Comparison of ENCODE assay signal across 31 cellular contexts in the genomic region with DNA sequence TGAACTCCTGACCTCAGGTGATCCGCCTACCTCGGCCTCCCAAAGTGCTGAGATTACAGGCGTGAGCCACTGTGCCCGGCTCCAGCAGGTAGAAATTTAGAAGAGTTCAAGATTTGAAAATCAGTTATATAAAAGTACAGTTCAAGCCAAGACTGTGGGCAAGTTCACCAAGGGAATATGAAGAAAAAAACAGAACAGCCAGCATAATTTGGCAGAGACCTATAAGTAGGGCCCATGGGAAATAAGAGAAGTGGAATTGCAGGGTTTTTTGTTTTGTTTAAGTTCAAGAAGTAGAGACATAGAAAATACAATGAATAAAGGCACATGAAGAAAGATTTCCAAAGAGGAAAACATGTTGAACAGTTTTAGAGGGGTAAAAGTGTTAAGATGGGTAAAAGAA.
"Had no signal": no experiment of that assay in that cellular context is flagged by ENCODE, and none has a peak within 500 bp of the region (broad histone marks: within the 10 kb centered on the region; RNA-seq: fewer than 3 reads in every experiment).

No MANE protein-coding gene starts in this region.

- H3K36me3 Mint-ChIP-seq: activated CD4-positive, alpha-beta memory T cell treated with anti-CD3 and anti-CD28 coated beads for 36 hours; activated naive CD4-positive, alpha-beta T cell treated with anti-CD3 and anti-CD28 coated beads, Interleukin-2, amount 50 U/mL, for 72 hours had no signal

- H3K4me1 Mint-ChIP-seq: activated CD4-positive, alpha-beta T cell treated with anti-CD3 and anti-CD28 coated beads, Interleukin-2, amount 10 ng/mL, durations not matched to agents 24 days and 14 days; activated T-helper 17 cell treated with anti-CD3 and anti-CD28 coated beads, Interleukin-2, amount 50 U/mL, for 72 hours; brain had no signal

- ATAC-seq: activated naive CD4-positive, alpha-beta T cell treated with anti-CD3 and anti-CD28 coated beads, Interleukin-2, amount 50 U/mL, for 72 hours; activated T-helper 17 cell treated with anti-CD3 and anti-CD28 coated beads, Interleukin-2, amount 50 U/mL, for 72 hours; heart right ventricle; naive thymus-derived CD4-positive, alpha-beta T cell; psoas muscle; T-helper 17 cell had no signal

- H3K4me3 ChIP-seq: heart right ventricle, psoas muscle, right atrium auricular region, spleen, thoracic aorta, uterus had no signal

- DNase-seq: activated CD4-positive, alpha-beta memory T cell treated with anti-CD3 and anti-CD28 coated beads for 36 hours; activated CD4-positive, alpha-beta T cell treated with anti-CD3 and anti-CD28 coated beads, Interleukin-2, amount 10 ng/mL, durations not matched to agents 24 days and 14 days; activated CD4-positive, CD25-positive, alpha-beta regulatory T cell treated with anti-CD3 and anti-CD28 coated beads, Interleukin-2, amount 50 U/mL, for 72 hours; activated CD8-positive, alpha-beta memory T cell treated with anti-CD3 and anti-CD28 coated beads, Interleukin-2, amount 50 U/mL, for 4 hours; activated naive CD4-positive, alpha-beta T cell; activated T-cell treated with anti-CD3 and anti-CD28 coated beads, Interleukin-2, amount 50 U/mL, for 24 hours; anterior cingulate cortex; caudate nucleus; foreskin melanocyte; heart right ventricle; midbrain; naive thymus-derived CD4-positive, alpha-beta T cell; occipital lobe; psoas muscle; spleen; stimulated activated naive CD4-positive, alpha-beta T cell treated with Interleukin-2 at 50 U/mL for 16 hours; SW 1271; T-helper 17 cell; T1000; trophoblast cell; uterus; WERI-Rb-1 had no signal

- H2AFZ ChIP-seq: parathyroid adenoma had no signal

- H3K36me3 ChIP-seq: right atrium auricular region, spleen, thoracic aorta, uterus, WERI-Rb-1 had no signal

- H3K4me1 ChIP-seq: parathyroid adenoma, psoas muscle, uterus had no signal

- H3K9me3 ChIP-seq: heart right ventricle, psoas muscle, right atrium auricular region, spleen, thoracic aorta, uterus had no signal

- H3K27ac ChIP-seq: epithelial cell of prostate, heart right ventricle, parathyroid adenoma, psoas muscle, right atrium auricular region, spleen, thoracic aorta, uterus, WERI-Rb-1 had no signal

- H3K27ac Mint-ChIP-seq: activated CD4-positive, alpha-beta memory T cell treated with anti-CD3 and anti-CD28 coated beads for 36 hours; activated CD4-positive, alpha-beta T cell treated with anti-CD3 and anti-CD28 coated beads, Interleukin-2, amount 10 ng/mL, durations not matched to agents 24 days and 14 days; activated naive CD4-positive, alpha-beta T cell treated with anti-CD3 and anti-CD28 coated beads, Interleukin-2, amount 50 U/mL, for 72 hours; activated T-cell treated with anti-CD3 and anti-CD28 coated beads, Interleukin-2, amount 50 U/mL, for 24 hours; activated T-helper 17 cell treated with anti-CD3 and anti-CD28 coated beads, Interleukin-2, amount 50 U/mL, for 72 hours; dendritic cell treated with granulocyte-macrophage colony-stimulating factor and Interleukin-4, amounts not matched to agents 40 ng/mL and 50 ng/mL, for 4 days; naive thymus-derived CD4-positive, alpha-beta T cell; T-helper 17 cell had no signal

- H3K27me3 ChIP-seq: heart right ventricle, right atrium auricular region, spleen, uterus had no signal

- H3K9me3 Mint-ChIP-seq: activated CD4-positive, alpha-beta memory T cell treated with anti-CD3 and anti-CD28 coated beads for 36 hours; activated CD4-positive, alpha-beta T cell treated with anti-CD3 and anti-CD28 coated beads, Interleukin-2, amount 10 ng/mL, durations not matched to agents 24 days and 14 days; activated naive CD4-positive, alpha-beta T cell treated with anti-CD3 and anti-CD28 coated beads, Interleukin-2, amount 50 U/mL, for 72 hours; activated T-cell treated with anti-CD3 and anti-CD28 coated beads, Interleukin-2, amount 50 U/mL, for 24 hours; activated T-helper 17 cell treated with anti-CD3 and anti-CD28 coated beads, Interleukin-2, amount 50 U/mL, for 72 hours; dendritic cell treated with granulocyte-macrophage colony-stimulating factor and Interleukin-4, amounts not matched to agents 40 ng/mL and 50 ng/mL, for 4 days; naive thymus-derived CD4-positive, alpha-beta T cell; neural crest cell had no signal

- H3K4me3 Mint-ChIP-seq: activated CD4-positive, alpha-beta memory T cell treated with anti-CD3 and anti-CD28 coated beads for 36 hours; activated CD4-positive, alpha-beta T cell treated with anti-CD3 and anti-CD28 coated beads, Interleukin-2, amount 10 ng/mL, durations not matched to agents 24 days and 14 days; activated T-cell treated with anti-CD3 and anti-CD28 coated beads, Interleukin-2, amount 50 U/mL, for 24 hours; activated T-helper 17 cell treated with anti-CD3 and anti-CD28 coated beads, Interleukin-2, amount 50 U/mL, for 72 hours; brain; dendritic cell treated with granulocyte-macrophage colony-stimulating factor and Interleukin-4, amounts not matched to agents 40 ng/mL and 50 ng/mL, for 4 days; naive thymus-derived CD4-positive, alpha-beta T cell; neural crest cell; T-helper 17 cell had no signal

- H3K27me3 Mint-ChIP-seq: activated CD4-positive, alpha-beta memory T cell treated with anti-CD3 and anti-CD28 coated beads for 36 hours; activated CD4-positive, alpha-beta T cell treated with anti-CD3 and anti-CD28 coated beads, Interleukin-2, amount 10 ng/mL, durations not matched to agents 24 days and 14 days; activated T-cell treated with anti-CD3 and anti-CD28 coated beads, Interleukin-2, amount 50 U/mL, for 24 hours; activated T-helper 17 cell treated with anti-CD3 and anti-CD28 coated beads, Interleukin-2, amount 50 U/mL, for 72 hours; dendritic cell treated with granulocyte-macrophage colony-stimulating factor and Interleukin-4, amounts not matched to agents 40 ng/mL and 50 ng/mL, for 4 days; naive thymus-derived CD4-positive, alpha-beta T cell; T-helper 17 cell had no signal
